Comparison of ENCODE assay signal across 26 cellular contexts in genomic region chr6:19037607-19038006, GRCh38.
"Had no signal": no experiment of that assay in that cellular context is flagged by ENCODE, and none has a peak within 500 bp of the region (broad histone marks: within the 10 kb centered on the region; RNA-seq: fewer than 3 reads in every experiment).

No MANE protein-coding gene starts in this region.

- H3K36me3 ChIP-seq: left ventricle myocardium inferior, ovary, right atrium auricular region, stomach, thyroid gland, transverse colon, upper lobe of left lung, vagina had no signal

- DNase-seq: hippocampal formation; kidney; left ventricle myocardium inferior; mesendoderm; naive B cell; natural killer cell; nephron progenitor cell; ovary; stimulated activated CD4-positive, alpha-beta T cell treated with anti-CD3 and anti-CD28 coated beads, Interleukin-12 subunit alpha, Interleukin-12 subunit beta, amount 100 ng/mL, for 4 hours; stimulated activated CD4-positive, alpha-beta T cell treated with anti-CD3 and anti-CD28 coated beads, Interleukin-15, amount 100 ng/mL, for 24 hours; stimulated activated CD4-positive, alpha-beta T cell treated with anti-CD3 and anti-CD28 coated beads, Interleukin-2, amount 100 ng/mL, for 24 hours; stimulated activated CD4-positive, alpha-beta T cell treated with anti-CD3 and anti-CD28 coated beads, Interleukin-4, amount 100 ng/mL, for 1 hour; stimulated activated naive B cell treated with anti-CD40 and anti-IgM and Interleukin-4, amounts not matched to agents 10 μg/mL and 1 μg/mL and 100 μg/mL, for 72 hours; stimulated activated naive CD8-positive, alpha-beta T cell treated with anti-CD3 and anti-CD28 coated beads, Interleukin-15, Interleukin-2, amounts not matched to agents 100 U/mL and 50 U/mL, for 24 hours; stomach; testis; thyroid gland; transverse colon; upper lobe of left lung had no signal

- H3K9me3 ChIP-seq: left ventricle myocardium inferior, ovary, right atrium auricular region, stomach, testis, thyroid gland, transverse colon, upper lobe of left lung, vagina had no signal

- H3K4me3 ChIP-seq: left ventricle myocardium inferior, lung, ovary, right atrium auricular region, skin epidermis, stomach, testis, thyroid gland, transverse colon, upper lobe of left lung, vagina had no signal

- ATAC-seq: natural killer cell; sciatic nerve; stimulated activated naive B cell treated with anti-CD40 and anti-IgM and Interleukin-4, amounts not matched to agents 10 μg/mL and 1 μg/mL and 100 μg/mL, for 72 hours; stimulated activated naive CD8-positive, alpha-beta T cell treated with anti-CD3 and anti-CD28 coated beads, Interleukin-15, Interleukin-2, amounts not matched to agents 100 U/mL and 50 U/mL, for 24 hours had no signal

- H3K4me3 Mint-ChIP-seq: mesothelial cell of epicardium; natural killer cell; nephron progenitor cell; stimulated activated naive B cell treated with anti-CD40 and anti-IgM and Interleukin-4, amounts not matched to agents 10 μg/mL and 1 μg/mL and 100 μg/mL, for 72 hours had no signal

- H3K36me3 Mint-ChIP-seq: mesothelial cell of epicardium; naive B cell; natural killer cell; stimulated activated naive B cell treated with anti-CD40 and anti-IgM and Interleukin-4, amounts not matched to agents 10 μg/mL and 1 μg/mL and 100 μg/mL, for 72 hours had no signal

- H3K27ac ChIP-seq: left ventricle myocardium inferior, ovary, right atrium auricular region, skin epidermis, stomach, thyroid gland, transverse colon, upper lobe of left lung, vagina had no signal

- H3K27me3 ChIP-seq: ovary, right atrium auricular region, stomach, testis, thyroid gland, transverse colon, upper lobe of left lung, vagina had no signal

- H3K27me3 Mint-ChIP-seq: naive B cell; progenitor cell of endocrine pancreas; stimulated activated naive B cell treated with anti-CD40 and anti-IgM and Interleukin-4, amounts not matched to agents 10 μg/mL and 1 μg/mL and 100 μg/mL, for 72 hours had no signal

- H3K4me1 Mint-ChIP-seq: naive B cell; natural killer cell; stimulated activated naive B cell treated with anti-CD40 and anti-IgM and Interleukin-4, amounts not matched to agents 10 μg/mL and 1 μg/mL and 100 μg/mL, for 72 hours had no signal

- H3K27ac Mint-ChIP-seq: mesothelial cell of epicardium; naive B cell; natural killer cell; nephron progenitor cell; progenitor cell of endocrine pancreas; stimulated activated naive B cell treated with anti-CD40 and anti-IgM and Interleukin-4, amounts not matched to agents 10 μg/mL and 1 μg/mL and 100 μg/mL, for 72 hours had no signal
